ENCODE assay signal across 38 cellular contexts in the genomic region with DNA sequence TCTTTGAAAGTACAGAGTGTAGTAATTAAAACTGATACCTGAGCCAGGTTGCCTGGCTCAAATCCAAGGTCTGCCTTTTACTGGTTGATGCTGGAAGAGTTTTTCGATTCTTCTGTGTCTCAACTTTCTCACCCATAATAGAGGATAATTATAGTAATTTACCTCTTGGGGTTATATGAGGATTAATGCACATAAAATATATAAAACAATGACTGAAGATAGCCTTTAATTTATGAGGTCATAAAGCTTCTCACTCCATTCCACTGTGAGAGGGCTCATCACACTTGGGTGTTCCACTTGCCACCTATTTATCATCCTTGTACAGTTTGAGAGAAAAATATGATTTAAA. TPM values are rescaled to one million over a fixed set of nuclear protein-coding genes. Genes with fewer than 3 reads are reported as not detected.
"Had no signal": no experiment of that assay in that cellular context is flagged by ENCODE, and none has a peak within 500 bp of the region (broad histone marks: within the 10 kb centered on the region; RNA-seq: fewer than 3 reads in every experiment).

No MANE protein-coding gene starts in this region.

- H3K27me3 Mint-ChIP-seq: activated CD4-positive, alpha-beta memory T cell treated with anti-CD3 and anti-CD28 coated beads for 36 hours; activated CD8-positive, alpha-beta T cell treated with anti-CD3 and anti-CD28 coated beads for 36 hours; activated T-helper 17 cell treated with anti-CD3 and anti-CD28 coated beads, Interleukin-2, amount 50 U/mL, for 72 hours had no signal

- H3K4me3 ChIP-seq: adrenal gland, body of pancreas, breast epithelium had no signal

- H3K4me1 Mint-ChIP-seq: activated CD4-positive, alpha-beta T cell treated with anti-CD3 and anti-CD28 coated beads, Interleukin-2, amount 10 ng/mL, durations not matched to agents 24 days and 14 days; activated T-helper 17 cell treated with anti-CD3 and anti-CD28 coated beads, Interleukin-2, amount 50 U/mL, for 72 hours; WTC11 had no signal

- H3K36me3 ChIP-seq: adrenal gland, brain microvascular endothelial cell, breast epithelium had no signal

- H3K36me3 Mint-ChIP-seq: activated CD4-positive, alpha-beta memory T cell treated with anti-CD3 and anti-CD28 coated beads for 36 hours; activated naive CD4-positive, alpha-beta T cell treated with anti-CD3 and anti-CD28 coated beads, Interleukin-2, amount 50 U/mL, for 72 hours; activated naive CD8-positive, alpha-beta T cell treated with anti-CD3 and anti-CD28 coated beads for 36 hours; WTC11 had no signal

- H3K4me3 Mint-ChIP-seq: activated CD4-positive, alpha-beta memory T cell treated with anti-CD3 and anti-CD28 coated beads for 36 hours; activated CD4-positive, alpha-beta T cell treated with anti-CD3 and anti-CD28 coated beads, Interleukin-2, amount 10 ng/mL, durations not matched to agents 24 days and 14 days; activated CD8-positive, alpha-beta T cell treated with anti-CD3 and anti-CD28 coated beads for 36 hours; activated naive CD4-positive, alpha-beta T cell treated with anti-CD3 and anti-CD28 coated beads for 36 hours; activated naive CD8-positive, alpha-beta T cell treated with anti-CD3 and anti-CD28 coated beads for 36 hours; activated T-cell treated with anti-CD3 and anti-CD28 coated beads, Interleukin-2, amount 50 U/mL, for 4 hours; activated T-cell treated with anti-CD3 and anti-CD28 coated beads, Interleukin-2, amount 50 U/mL, for 72 hours; activated T-helper 1 cell treated with anti-CD3 and anti-CD28 coated beads, Interleukin-12 subunit alpha, Interleukin-12 subunit beta, Interleukin-2, Interleukin-4 antibody, amounts not matched to agents 30 ng/mL and 10 ng/mL and 1 ng/mL, durations not matched to agents 14 hours and 24 hours and 36 hours; activated T-helper 17 cell treated with anti-CD3 and anti-CD28 coated beads, Interleukin-2, amount 50 U/mL, for 72 hours; T-helper 1 cell treated with Interleukin-12 subunit alpha and Interleukin-12 subunit beta and Interleukin-4 antibody, amounts not matched to agents 30 μg/mL and 1 μg/mL, for 36 hours; T-helper 2 cell treated with Interferon-gamma antibody and Interleukin-4, amounts not matched to agents 5 μg/mL and 100 μg/mL, for 36 hours; WTC11 had no signal

- ATAC-seq: activated CD4-positive, CD25-positive, alpha-beta regulatory T cell treated with anti-CD3 and anti-CD28 coated beads, Interleukin-2, amount 50 U/mL, for 24 hours; activated CD8-positive, alpha-beta T cell treated with anti-CD3 and anti-CD28 coated beads for 36 hours; activated naive CD4-positive, alpha-beta T cell treated with anti-CD3 and anti-CD28 coated beads, Interleukin-2, amount 50 U/mL, for 72 hours; activated T-cell treated with anti-CD3 and anti-CD28 coated beads, Interleukin-2, amount 50 U/mL, for 4 hours; activated T-cell treated with anti-CD3 and anti-CD28 coated beads, Interleukin-2, amount 50 U/mL, for 72 hours; activated T-helper 17 cell treated with anti-CD3 and anti-CD28 coated beads, Interleukin-2, amount 50 U/mL, for 72 hours; body of pancreas; WTC11 had no signal

- H3K4me1 ChIP-seq: adrenal gland, body of pancreas, breast epithelium had no signal

- H3K9me3 Mint-ChIP-seq: activated CD4-positive, alpha-beta memory T cell treated with anti-CD3 and anti-CD28 coated beads for 36 hours; activated CD4-positive, alpha-beta T cell treated with anti-CD3 and anti-CD28 coated beads, Interleukin-2, amount 10 ng/mL, durations not matched to agents 24 days and 14 days; activated CD8-positive, alpha-beta T cell treated with anti-CD3 and anti-CD28 coated beads for 36 hours; activated naive CD4-positive, alpha-beta T cell treated with anti-CD3 and anti-CD28 coated beads for 36 hours; activated naive CD4-positive, alpha-beta T cell treated with anti-CD3 and anti-CD28 coated beads, Interleukin-2, amount 50 U/mL, for 72 hours; activated naive CD8-positive, alpha-beta T cell treated with anti-CD3 and anti-CD28 coated beads for 36 hours; activated T-cell treated with anti-CD3 and anti-CD28 coated beads, Interleukin-2, amount 50 U/mL, for 4 hours; activated T-cell treated with anti-CD3 and anti-CD28 coated beads, Interleukin-2, amount 50 U/mL, for 72 hours; activated T-helper 1 cell treated with anti-CD3 and anti-CD28 coated beads, Interleukin-12 subunit alpha, Interleukin-12 subunit beta, Interleukin-2, Interleukin-4 antibody, amounts not matched to agents 30 ng/mL and 10 ng/mL and 1 ng/mL, durations not matched to agents 14 hours and 24 hours and 36 hours; activated T-helper 17 cell treated with anti-CD3 and anti-CD28 coated beads, Interleukin-2, amount 50 U/mL, for 72 hours; T-helper 1 cell treated with Interleukin-12 subunit alpha and Interleukin-12 subunit beta and Interleukin-4 antibody, amounts not matched to agents 30 μg/mL and 1 μg/mL, for 36 hours; T-helper 2 cell treated with Interferon-gamma antibody and Interleukin-4, amounts not matched to agents 5 μg/mL and 100 μg/mL, for 36 hours; WTC11 had no signal

- H3K27ac ChIP-seq: body of pancreas, brain microvascular endothelial cell, breast epithelium, VCaP had no signal

- H3K9me3 ChIP-seq: adrenal gland, body of pancreas, breast epithelium had no signal

- DNase-seq: activated CD4-positive, alpha-beta memory T cell treated with anti-CD3 and anti-CD28 coated beads for 36 hours; activated CD4-positive, alpha-beta T cell treated with anti-CD3 and anti-CD28 coated beads for 4 hours; activated CD4-positive, alpha-beta T cell treated with anti-CD3 and anti-CD28 coated beads, Interleukin-2, amount 10 ng/mL, durations not matched to agents 24 days and 14 days; activated CD4-positive, alpha-beta T cell treated with anti-CD3 and anti-CD28 coated beads, Interleukin-2, amount 50 U/mL, for 1 hour; activated CD4-positive, alpha-beta T cell treated with anti-CD3 and anti-CD28 coated beads, Interleukin-2, amount 50 U/mL, for 4 hours; activated CD4-positive, CD25-positive, alpha-beta regulatory T cell; activated CD8-positive, alpha-beta memory T cell treated with anti-CD3 and anti-CD28 coated beads, Interleukin-2, amount 50 U/mL, for 4 hours; activated CD8-positive, alpha-beta T cell treated with anti-CD3 and anti-CD28 coated beads for 36 hours; activated effector memory CD4-positive, alpha-beta T cell treated with anti-CD3 and anti-CD28 coated beads, Interleukin-2, amount 50 U/mL, for 16 hours; activated gamma-delta T cell treated with Interleukin-2 at 50 U/mL for 16 hours; activated naive CD4-positive, alpha-beta T cell; activated naive CD4-positive, alpha-beta T cell treated with anti-CD3 and anti-CD28 coated beads for 36 hours; activated naive CD4-positive, alpha-beta T cell treated with anti-CD3 and anti-CD28 coated beads, Interleukin-2, amount 50 U/mL, for 16 hours; activated naive CD8-positive, alpha-beta T cell treated with anti-CD3 and anti-CD28 coated beads for 36 hours; activated T-cell treated with anti-CD3 and anti-CD28 coated beads for 4 hours; activated T-cell treated with anti-CD3 and anti-CD28 coated beads, Interleukin-2, amount 50 U/mL, for 1 hour; activated T-cell treated with anti-CD3 and anti-CD28 coated beads, Interleukin-2, amount 50 U/mL, for 4 hours; activated T-cell treated with anti-CD3 and anti-CD28 coated beads, Interleukin-2, amount 50 U/mL, for 72 hours; amniotic stem cell; aorta; body of pancreas; brain microvascular endothelial cell; central memory CD4-positive, alpha-beta T cell; T-helper 1 cell; T-helper 2 cell; T-helper 9 cell had no signal

- H3K27ac Mint-ChIP-seq: activated CD4-positive, alpha-beta memory T cell treated with anti-CD3 and anti-CD28 coated beads for 36 hours; activated CD4-positive, alpha-beta T cell treated with anti-CD3 and anti-CD28 coated beads, Interleukin-2, amount 10 ng/mL, durations not matched to agents 24 days and 14 days; activated CD8-positive, alpha-beta T cell treated with anti-CD3 and anti-CD28 coated beads for 36 hours; activated naive CD4-positive, alpha-beta T cell treated with anti-CD3 and anti-CD28 coated beads for 36 hours; activated naive CD4-positive, alpha-beta T cell treated with anti-CD3 and anti-CD28 coated beads, Interleukin-2, amount 50 U/mL, for 72 hours; activated naive CD8-positive, alpha-beta T cell treated with anti-CD3 and anti-CD28 coated beads for 36 hours; activated T-cell treated with anti-CD3 and anti-CD28 coated beads, Interleukin-2, amount 50 U/mL, for 72 hours; activated T-helper 1 cell treated with anti-CD3 and anti-CD28 coated beads, Interleukin-12 subunit alpha, Interleukin-12 subunit beta, Interleukin-2, Interleukin-4 antibody, amounts not matched to agents 30 ng/mL and 10 ng/mL and 1 ng/mL, durations not matched to agents 14 hours and 24 hours and 36 hours; activated T-helper 17 cell treated with anti-CD3 and anti-CD28 coated beads, Interleukin-2, amount 50 U/mL, for 72 hours; T-helper 1 cell treated with Interleukin-12 subunit alpha and Interleukin-12 subunit beta and Interleukin-4 antibody, amounts not matched to agents 30 μg/mL and 1 μg/mL, for 36 hours; T-helper 2 cell treated with Interferon-gamma antibody and Interleukin-4, amounts not matched to agents 5 μg/mL and 100 μg/mL, for 36 hours; WTC11 had no signal

RNA-seq across cellular contexts. Expression of a gene that starts 10.2 kb away (rescaled TPM):
- total RNA-seq: astrocyte, cerebellum, WTC11 had no signal
